In the genomic region with DNA sequence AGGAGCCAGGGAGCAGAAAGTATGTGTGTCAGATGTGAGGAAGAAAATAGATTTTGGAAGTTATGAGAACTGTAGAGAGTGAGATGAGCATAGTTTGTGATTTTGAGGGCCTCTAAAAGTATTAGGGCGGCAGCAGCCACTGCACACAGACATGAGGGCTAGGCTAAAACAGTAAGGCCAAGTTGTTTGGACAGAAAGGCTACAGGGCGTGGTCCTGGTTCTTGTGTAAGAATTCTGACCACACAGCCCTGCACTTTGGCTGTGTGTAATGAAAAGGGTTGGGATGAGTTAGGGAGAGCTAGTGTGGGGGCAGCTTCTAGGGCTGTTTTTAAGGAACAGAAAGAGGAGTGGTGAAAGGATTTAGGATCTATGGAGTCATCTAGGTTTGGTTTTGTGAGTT, we compare ENCODE assay signal across 7 cellular contexts.
A peak's percentile ranks its signal among the peaks of the same experiment; 100 is the strongest.
DNase-seq lines count a peak whose midpoint lies in the region; ATAC-seq and TF ChIP-seq lines count a peak whose summit lies in the region.
"Not testable (repeated sequence)": the region's sequence is repeated elsewhere in the genome, so short reads cannot be mapped to it uniquely, and the experiment has no call there.

No MANE protein-coding gene starts in this region.

- not testable (repeated sequence) for TF ChIP-seq POLR2A in sigmoid colon (IDR thresholded peaks at IDR 0.05); tibial nerve (IDR thresholded peaks at IDR 0.05)

- DNase-seq in CD1c-positive myeloid dendritic cell (ENCODE audit: extremely low spot score) (peak; percentile 25), adipocyte (ENCODE audit: low read depth) (peak; percentile 55), fibroblast of gingiva (ENCODE audit: low read depth) (peak; percentile 42), cardiac septum (ENCODE audit: low spot score) (peak; percentile 71), lower lobe of right lung (peak; percentile 54), sigmoid colon (peak; percentile 71), tibial nerve (ENCODE audit: low spot score in 2 of 2) (peak; percentile 28 to 65)

- not testable (repeated sequence) for TF ChIP-seq CTCF in lower lobe of right lung (IDR thresholded peaks at IDR 0.05); sigmoid colon (IDR thresholded peaks at IDR 0.05); tibial nerve (IDR thresholded peaks at IDR 0.05)

- H3K4me1 ChIP-seq in adipocyte (ENCODE audit: control insufficient read depth, insufficient read depth, low read length) (peaks cover 33% of the 10 kb centered on the region), lower lobe of right lung (peaks cover 57% of the 10 kb centered on the region), sigmoid colon (peaks cover 0 to 44% (median 35%) of the 10 kb centered on the region in 4 donors), tibial nerve (peaks cover 0 to 65% (median 29%) of the 10 kb centered on the region in 4 donors)

- not testable (repeated sequence) for H3K4me3 ChIP-seq in adipocyte (ENCODE audit: low read length); lower lobe of right lung; sigmoid colon; tibial nerve

- 83% methylated on average over 2 of the region's 2 CpGs for WGBS in sigmoid colon, 2 donors
- WGBS in tibial nerve, 2 donors, result 66 to 77% methylated on average over 2 of the region's 2 CpGs

- intact Hi-C loops in cardiac septum (cut with DNase I); lower lobe of right lung (cut with DNase I); sigmoid colon (cut with DNase I): not testable (repeated sequence)

- not testable (repeated sequence) for ATAC-seq in lower lobe of right lung

- not testable (repeated sequence) for H3K9me3 ChIP-seq in adipocyte (ENCODE audit: control insufficient read depth, low read length); lower lobe of right lung; sigmoid colon; tibial nerve

- peak overlapping the region; percentile 34 for H3K9ac ChIP-seq in adipocyte (ENCODE audit: low read length)

- TF ChIP-seq EP300 in sigmoid colon (IDR thresholded peaks at IDR 0.05), result not testable (repeated sequence)
- TF ChIP-seq EP300 in tibial nerve (IDR thresholded peaks at IDR 0.05), result peak in 1 of 2 donors; percentile 15

- H3K36me3 ChIP-seq in adipocyte (ENCODE audit: control insufficient read depth, insufficient read depth, low read length, severe bottlenecking); lower lobe of right lung; sigmoid colon; tibial nerve: not testable (repeated sequence)

- H3K27me3 ChIP-seq in adipocyte (replicated peaks; ENCODE audit: control insufficient read depth, insufficient read depth, low read length); lower lobe of right lung (ENCODE audit: low read depth); sigmoid colon; tibial nerve: not testable (repeated sequence)

- peak overlapping the region; percentile 41 for H3K27ac ChIP-seq in lower lobe of right lung
- peak overlapping the region in 1 of 4 donors; percentile 10 for H3K27ac ChIP-seq in sigmoid colon
- H3K27ac ChIP-seq in tibial nerve, result peak overlapping the region in 2 of 4 donors; percentile 13 to 52
